In the genomic region with DNA sequence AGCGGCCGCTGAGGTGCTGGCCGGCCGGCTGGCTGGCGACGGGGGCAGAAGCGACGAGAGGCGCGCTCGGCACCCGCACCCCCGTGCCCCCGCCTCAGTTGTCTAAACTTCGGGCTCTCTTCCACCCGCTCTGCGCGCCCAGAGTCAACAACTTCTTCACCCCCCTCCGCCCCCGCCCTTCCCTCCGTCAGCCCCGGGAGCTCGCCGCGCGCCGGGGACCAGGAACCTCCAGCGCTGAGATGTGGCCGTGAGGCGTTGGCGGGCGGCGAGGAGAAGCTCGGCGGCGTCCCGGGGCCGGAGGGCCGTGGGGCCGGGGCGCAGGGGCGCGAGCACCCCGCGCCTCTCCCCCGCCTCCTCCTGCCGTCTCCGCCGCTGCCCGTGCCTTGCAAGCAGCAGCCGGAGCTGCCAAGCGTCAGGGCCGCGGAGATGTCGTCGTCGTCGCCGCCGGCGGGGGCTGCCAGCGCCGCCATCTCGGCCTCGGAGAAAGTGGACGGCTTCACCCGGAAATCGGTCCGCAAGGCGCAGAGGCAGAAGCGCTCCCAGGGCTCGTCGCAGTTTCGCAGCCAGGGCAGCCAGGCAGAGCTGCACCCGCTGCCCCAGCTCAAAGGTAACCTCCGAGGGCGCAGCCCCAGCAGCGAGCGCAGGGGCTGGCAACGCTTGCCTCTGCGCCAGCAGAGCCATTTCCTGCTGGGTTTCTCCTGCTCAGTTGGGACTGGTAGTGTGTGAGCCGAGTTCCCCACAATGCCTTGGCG, we compare ENCODE assay signal across 8 cellular contexts. TPM values are rescaled to one million over a fixed set of nuclear protein-coding genes. Genes with fewer than 3 reads are reported as not detected.
A peak's percentile ranks its signal among the peaks of the same experiment; 100 is the strongest.
DNase-seq lines count a peak whose midpoint lies in the region; ATAC-seq lines count a peak whose summit lies in the region.

No MANE protein-coding gene starts in this region.

- H3K9ac ChIP-seq in duodenal mucosa (ENCODE audit: low read depth in 1 of 2, low read length in 2 of 2) = peak overlapping the region; percentile 92 to 99
- peak overlapping the region; percentile 89 for H3K9ac ChIP-seq in mesenchymal stem cell (ENCODE audit: low read length)

- H3K9me3 ChIP-seq in duodenal mucosa (ENCODE audit: control insufficient read depth in 1 of 2, low read length in 2 of 2) = no peaks in the 10 kb centered on the region
- no peaks in the 10 kb centered on the region for H3K9me3 ChIP-seq in mesenchymal stem cell (ENCODE audit: control insufficient read depth, low read length)

- no peak overlapping the region for H2AK5ac ChIP-seq in mesenchymal stem cell (ENCODE audit: low read length, severe bottlenecking)

- H3K4me3 ChIP-seq in duodenal mucosa (ENCODE audit: low read depth in 1 of 2, low read length in 2 of 2) (peak overlapping the region; percentile 94 to 97), mesenchymal stem cell (ENCODE audit: insufficient read depth in 1 of 2, low read depth in 1 of 2, low read length in 2 of 2) (peak overlapping the region; percentile 94 to 99)

- peak; percentile 70 for DNase-seq in SIG-M5 treated with dmso at 0.1 percent for 504 hours (lab: John Stamatoyannopoulos, UW; ENCODE audit: unreplicated experiment)
- DNase-seq in SIG-M5 (lab: John Stamatoyannopoulos, UW) = no peak
- DNase-seq in NCI-H2171 (lab: John Stamatoyannopoulos, UW) = peak; percentile 66
- DNase-seq in activated CD4-positive, alpha-beta T cell treated with anti-CD3 and anti-CD28 coated beads, Interleukin-2, amount 50 U/mL, for 24 hours (ENCODE audit: low read depth in 1 of 2, low spot score in 1 of 2) = peak; percentile 55
- DNase-seq in mesenchymal stem cell = peak; percentile 62
- peak; percentile 46 to 54 for DNase-seq in stimulated activated CD8-positive, alpha-beta memory T cell treated with anti-CD3 and anti-CD28 coated beads, Interleukin-15, amount 100 ng/mL, for 4 hours (ENCODE audit: low read depth in 2 of 2)

- peak overlapping the region; percentile 90 for H2BK5ac ChIP-seq in mesenchymal stem cell (ENCODE audit: low read depth, low read length, poor library complexity, severe bottlenecking)

- ATAC-seq in HG02943 (IDR thresholded peaks at IDR 0.05; ENCODE audit: low read depth, unreplicated experiment) = peak; percentile 25

- H2BK120ac ChIP-seq in mesenchymal stem cell (ENCODE audit: low read depth, low read length) = peak overlapping the region; percentile 90

- H2AFZ ChIP-seq in mesenchymal stem cell (ENCODE audit: low read depth, low read length) = peak overlapping the region; percentile 95

- no peaks in the 10 kb centered on the region for H3K27me3 ChIP-seq in duodenal mucosa (ENCODE audit: control insufficient read depth in 1 of 2, insufficient read depth in 2 of 2, low read length in 2 of 2)
- H3K27me3 ChIP-seq in mesenchymal stem cell (ENCODE audit: control insufficient read depth in 1 of 2, insufficient read depth in 1 of 2, low read length in 2 of 2) = no peaks in the 10 kb centered on the region

- H3K18ac ChIP-seq in mesenchymal stem cell (ENCODE audit: low read depth in 1 of 2, low read length in 2 of 2) = peak overlapping the region; percentile 96 to 98

- peak overlapping the region; percentile 39 to 94 for H2BK12ac ChIP-seq in mesenchymal stem cell (ENCODE audit: low read length in 2 of 2)

- peaks cover 1% of the 10 kb centered on the region for H3K79me1 ChIP-seq in mesenchymal stem cell (replicated peaks; ENCODE audit: low read length, poor library complexity, severe bottlenecking)

- peak overlapping the region; percentile 88 for H4K8ac ChIP-seq in mesenchymal stem cell (ENCODE audit: low read length)

- H3K14ac ChIP-seq in mesenchymal stem cell (ENCODE audit: low read length in 2 of 2) = peak overlapping the region; percentile 0 to 99

- H2BK15ac ChIP-seq in mesenchymal stem cell (ENCODE audit: low read depth, poor library complexity, severe bottlenecking) = peak overlapping the region; percentile 99

- peak overlapping the region; percentile 98 for H3K27ac ChIP-seq in duodenal mucosa (ENCODE audit: low read depth, low read length)
- H3K27ac ChIP-seq in mesenchymal stem cell (ENCODE audit: low read length, poor library complexity, severe bottlenecking) = no peak overlapping the region

- H4K91ac ChIP-seq in mesenchymal stem cell (ENCODE audit: low read length) = peak overlapping the region; percentile 94

- H3K4me1 ChIP-seq in duodenal mucosa (ENCODE audit: control insufficient read depth in 1 of 2, insufficient read depth in 2 of 2, low read length in 2 of 2) (peaks cover 25 to 34% of the 10 kb centered on the region in 2 donors), mesenchymal stem cell (ENCODE audit: control insufficient read depth, insufficient read depth, low read depth, low read length) (peaks cover 5% of the 10 kb centered on the region)

- H3K23ac ChIP-seq in mesenchymal stem cell (ENCODE audit: low read length in 2 of 2) = peak overlapping the region; percentile 60 to 94

- H3K4ac ChIP-seq in mesenchymal stem cell (ENCODE audit: low read depth in 1 of 2, low read length in 2 of 2) = peak overlapping the region; percentile 93 to 94

- H3K36me3 ChIP-seq in duodenal mucosa (ENCODE audit: control insufficient read depth in 1 of 2, insufficient read depth in 2 of 2, low read length in 2 of 2) = no peaks in the 10 kb centered on the region
- H3K36me3 ChIP-seq in mesenchymal stem cell (ENCODE audit: control insufficient read depth in 1 of 2, insufficient read depth in 2 of 2, low read depth in 1 of 2, low read length in 2 of 2) = no peaks in the 10 kb centered on the region

- WGBS in mesenchymal stem cell = under 1% methylated on average over 54 of the region's 83 CpGs

- H3K4me2 ChIP-seq in mesenchymal stem cell (ENCODE audit: low read length, poor library complexity, severe bottlenecking) = peak overlapping the region; percentile 57

RNA-seq across cellular contexts. Expression of gene PPP2R5A, which starts 0.7 kb away (rescaled TPM):
- polyA plus RNA-seq in mesenchymal stem cell (2013, experiment 1 of 2) = 19.1 TPM
- 19.9 TPM for polyA plus RNA-seq in mesenchymal stem cell (2013, experiment 2 of 2)
